Comparison of ENCODE assay signal across 18 cellular contexts in the genomic region with DNA sequence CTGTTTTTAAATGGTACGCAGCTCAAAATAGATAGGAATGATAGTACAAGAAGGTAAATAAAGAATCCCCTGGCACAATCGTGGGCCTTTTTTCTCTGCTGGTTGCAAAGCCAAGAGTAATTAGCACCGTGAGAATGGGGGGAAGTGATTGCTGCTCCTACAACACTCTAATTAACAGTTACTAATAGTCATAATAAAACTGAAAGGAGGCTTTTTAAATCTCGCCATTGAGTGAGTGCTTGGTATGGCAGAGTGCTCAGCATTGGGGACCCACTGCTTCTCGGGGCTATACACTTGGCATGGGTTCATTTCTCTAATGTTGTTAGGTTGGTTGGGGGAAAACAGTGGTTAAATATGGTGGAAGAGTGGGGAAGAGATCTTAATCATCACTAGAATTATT.
"Had no signal": no experiment of that assay in that cellular context is flagged by ENCODE, and none has a peak within 500 bp of the region (broad histone marks: within the 10 kb centered on the region; RNA-seq: fewer than 3 reads in every experiment).

No MANE protein-coding gene starts in this region.

- H3K4me3 ChIP-seq: mucosa of descending colon, spleen, testis, tibial nerve, upper lobe of right lung, vagina had no signal

- H3K9me3 Mint-ChIP-seq: stimulated activated naive B cell treated with anti-CD40 and anti-IgM and Interleukin-4, amounts not matched to agents 10 μg/mL and 1 μg/mL and 100 μg/mL, for 72 hours; stimulated activated naive CD8-positive, alpha-beta T cell treated with anti-CD3 and anti-CD28 coated beads, Interleukin-15, amount 100 ng/mL, for 72 hours had no signal

- DNase-seq: dermis blood vessel endothelial cell; head of caudate nucleus; hippocampal formation; left colon; left ventricle myocardium superior; mucosa of descending colon; naive thymus-derived CD8-positive, alpha-beta T cell; spleen; stimulated activated CD4-positive, alpha-beta T cell treated with anti-CD3 and anti-CD28 coated beads, Interleukin-15, amount 100 ng/mL, for 24 hours; stimulated activated CD4-positive, alpha-beta T cell treated with anti-CD3 and anti-CD28 coated beads, Interleukin-1b, Interleukin-23, amount 100 ng/mL, for 48 hours; stimulated activated CD4-positive, alpha-beta T cell treated with anti-CD3 and anti-CD28 coated beads, Interleukin-4, amount 100 ng/mL, for 4 hours; stimulated activated naive B cell treated with anti-CD40 and anti-IgM and Interleukin-4, amounts not matched to agents 10 μg/mL and 1 μg/mL and 100 μg/mL, for 72 hours; stimulated activated naive CD8-positive, alpha-beta T cell treated with anti-CD3 and anti-CD28 coated beads, Interleukin-15, amount 100 ng/mL, for 72 hours; testis; upper lobe of right lung had no signal

- H3K27ac ChIP-seq: spleen, testis, tibial nerve, upper lobe of right lung, vagina had no signal

- H3K27ac Mint-ChIP-seq: naive thymus-derived CD8-positive, alpha-beta T cell; stimulated activated naive B cell treated with anti-CD40 and anti-IgM and Interleukin-4, amounts not matched to agents 10 μg/mL and 1 μg/mL and 100 μg/mL, for 72 hours had no signal

- H3K4me3 Mint-ChIP-seq: naive thymus-derived CD8-positive, alpha-beta T cell; stimulated activated naive B cell treated with anti-CD40 and anti-IgM and Interleukin-4, amounts not matched to agents 10 μg/mL and 1 μg/mL and 100 μg/mL, for 72 hours; stimulated activated naive CD8-positive, alpha-beta T cell treated with anti-CD3 and anti-CD28 coated beads, Interleukin-15, amount 100 ng/mL, for 72 hours had no signal

- H3K36me3 Mint-ChIP-seq: naive thymus-derived CD8-positive, alpha-beta T cell; stimulated activated naive B cell treated with anti-CD40 and anti-IgM and Interleukin-4, amounts not matched to agents 10 μg/mL and 1 μg/mL and 100 μg/mL, for 72 hours had no signal

- H3K27me3 ChIP-seq: testis, upper lobe of right lung, vagina had no signal

- H3K4me1 ChIP-seq: spleen, testis, tibial nerve had no signal

- H3K9me3 ChIP-seq: mucosa of descending colon, spleen, testis, tibial nerve, upper lobe of right lung, vagina had no signal

- H3K36me3 ChIP-seq: spleen, tibial nerve, upper lobe of right lung, vagina had no signal

- H3K4me1 Mint-ChIP-seq: stimulated activated naive CD8-positive, alpha-beta T cell treated with anti-CD3 and anti-CD28 coated beads, Interleukin-15, amount 100 ng/mL, for 72 hours had no signal

- ATAC-seq: left colon; left ventricle myocardium superior; mucosa of descending colon; naive thymus-derived CD8-positive, alpha-beta T cell; sciatic nerve; stimulated activated naive B cell treated with anti-CD40 and anti-IgM and Interleukin-4, amounts not matched to agents 10 μg/mL and 1 μg/mL and 100 μg/mL, for 72 hours; stimulated activated naive CD8-positive, alpha-beta T cell treated with anti-CD3 and anti-CD28 coated beads, Interleukin-15, amount 100 ng/mL, for 72 hours; upper lobe of right lung had no signal
